In the genomic region with DNA sequence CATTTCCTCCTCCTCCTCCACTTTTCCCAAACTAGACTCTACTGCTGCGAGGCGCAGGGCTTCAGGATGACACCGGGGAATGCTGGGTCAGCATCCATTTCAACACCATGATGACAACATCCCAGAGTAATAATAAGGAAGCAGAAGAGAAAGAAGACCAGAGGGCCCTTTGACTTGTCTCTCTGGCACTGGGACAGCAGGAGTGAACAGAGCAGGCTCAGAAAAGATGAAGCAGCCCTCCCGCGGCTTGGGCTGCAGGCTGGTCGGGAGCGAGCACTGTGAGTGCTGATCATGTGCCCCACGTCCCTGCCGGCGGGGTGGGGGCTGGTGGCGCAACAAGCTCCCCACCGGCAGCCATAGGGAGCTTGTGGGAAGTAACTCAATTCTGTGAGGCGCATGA, we compare ENCODE assay signal across 11 cellular contexts. TPM values are rescaled to one million over a fixed set of nuclear protein-coding genes. Genes with fewer than 3 reads are reported as not detected.
DNase-seq lines count a peak whose midpoint lies in the region; ATAC-seq lines count a peak whose summit lies in the region.
"Had no signal": no experiment of that assay in that cellular context is flagged by ENCODE, and none has a peak within 500 bp of the region (broad histone marks: within the 10 kb centered on the region; RNA-seq: fewer than 3 reads in every experiment).

No MANE protein-coding gene starts in this region.

- DNase-seq in AG08395 (ENCODE audit: low spot score) (peak; percentile 72), foreskin melanocyte (peak; percentile 84), nucleus accumbens (lab: John Stamatoyannopoulos, UW) (peak in 54 of 56 donors; percentile 20 to 85 (median 68)), NCI-H748 (lab: John Stamatoyannopoulos, UW; ENCODE audit: unreplicated experiment) (no peak)
- no peak for DNase-seq in activated CD4-positive, alpha-beta memory T cell treated with anti-CD3 and anti-CD28 coated beads for 36 hours
- no peak for DNase-seq in stimulated activated CD8-positive, alpha-beta memory T cell treated with anti-CD3 and anti-CD28 coated beads, Interleukin-4, amount 100 ng/mL, for 48 hours
- no peak for DNase-seq in activated CD4-positive, CD25-positive, alpha-beta regulatory T cell (lab: John Stamatoyannopoulos, UW)
- DNase-seq: DMS53, kidney glomerular epithelial cell, NCI-H1417 treated with DMSO at 0.1 percent for 48 hours had no signal

- peak overlapping the region; percentile 74 for H3K27ac Mint-ChIP-seq in activated CD4-positive, alpha-beta memory T cell treated with anti-CD3 and anti-CD28 coated beads for 36 hours

- POLR2A ChIA-PET in activated CD4-positive, alpha-beta memory T cell treated with anti-CD3 and anti-CD28 coated beads for 36 hours (lab: Charles Lee): interaction anchor here (1.1 to 1.6 kb wide), 2 partner anchors 21 to 43 kb away, joined by 3 to 7 read pairs; partner anchors contain the start of genes NDUFA11 and VMAC

- H3K27me3 Mint-ChIP-seq in activated CD4-positive, alpha-beta memory T cell treated with anti-CD3 and anti-CD28 coated beads for 36 hours: no peaks in the 10 kb centered on the region

- no peak overlapping the region for H3K4me3 Mint-ChIP-seq in activated CD4-positive, alpha-beta memory T cell treated with anti-CD3 and anti-CD28 coated beads for 36 hours

- CTCF ChIA-PET in activated CD4-positive, alpha-beta memory T cell treated with anti-CD3 and anti-CD28 coated beads for 36 hours (lab: Charles Lee): interaction anchor here (1.2 to 2.1 kb wide), 3 partner anchors 15 to 184 kb away, joined by 3 to 9 read pairs (median 7); no protein-coding TSS in a partner anchor

- no peak for ATAC-seq in HG03175 (IDR thresholded peaks at IDR 0.05; ENCODE audit: unreplicated experiment)

- peaks cover 68% of the 10 kb centered on the region for H3K4me1 Mint-ChIP-seq in activated CD4-positive, alpha-beta memory T cell treated with anti-CD3 and anti-CD28 coated beads for 36 hours (ENCODE audit: low read depth)

- intact Hi-C loops in activated CD4-positive, alpha-beta memory T cell treated with anti-CD3 and anti-CD28 coated beads for 36 hours (cut with micrococcal nuclease): no loop called here

- H3K9me3 Mint-ChIP-seq in activated CD4-positive, alpha-beta memory T cell treated with anti-CD3 and anti-CD28 coated beads for 36 hours: no peaks in the 10 kb centered on the region

- peaks cover 16% of the 10 kb centered on the region for H3K36me3 Mint-ChIP-seq in activated CD4-positive, alpha-beta memory T cell treated with anti-CD3 and anti-CD28 coated beads for 36 hours

RNA-seq across cellular contexts. Expression of gene RANBP3, which starts 30.5 kb away (rescaled TPM):
- 10 to 100 TPM; 78.1 to 81.3 TPM for total RNA-seq in activated CD4-positive, alpha-beta memory T cell treated with anti-CD3 and anti-CD28 coated beads for 36 hours

RNA-seq across cellular contexts. Expression of gene CAPS, which starts 33.4 kb away (rescaled TPM):
- total RNA-seq in activated CD4-positive, alpha-beta memory T cell treated with anti-CD3 and anti-CD28 coated beads for 36 hours: 1 to 10 TPM; 3.7 to 3.9 TPM

RNA-seq across cellular contexts. Expression of gene VMAC, which starts 42.8 kb away (rescaled TPM):
- total RNA-seq in activated CD4-positive, alpha-beta memory T cell treated with anti-CD3 and anti-CD28 coated beads for 36 hours: 1 to 10 TPM; 2.9 to 3.3 TPM

RNA-seq across cellular contexts. Expression of gene NDUFA11, which starts 43.8 kb away (rescaled TPM):
- total RNA-seq in activated CD4-positive, alpha-beta memory T cell treated with anti-CD3 and anti-CD28 coated beads for 36 hours: 100 to 1,000 TPM; 224 to 226 TPM

Comparison
In these comparisons a context has a peak if more than half of its experiments do, and no peak if none do; other contexts are left out.
1. DNase-seq: peak in AG08395 (single experiment), foreskin melanocyte (single experiment) and nucleus accumbens (54 of 56); none in activated CD4-positive, alpha-beta memory T cell treated with anti-CD3 and anti-CD28 coated beads for 36 hours (single experiment), stimulated activated CD8-positive, alpha-beta memory T cell treated with anti-CD3 and anti-CD28 coated beads, Interleukin-4, amount 100 ng/mL, for 48 hours (single experiment), NCI-H748 (single experiment) and activated CD4-positive, CD25-positive, alpha-beta regulatory T cell (0 of 4).